Comparison of ENCODE assay signal across 8 cellular contexts in the genomic region with DNA sequence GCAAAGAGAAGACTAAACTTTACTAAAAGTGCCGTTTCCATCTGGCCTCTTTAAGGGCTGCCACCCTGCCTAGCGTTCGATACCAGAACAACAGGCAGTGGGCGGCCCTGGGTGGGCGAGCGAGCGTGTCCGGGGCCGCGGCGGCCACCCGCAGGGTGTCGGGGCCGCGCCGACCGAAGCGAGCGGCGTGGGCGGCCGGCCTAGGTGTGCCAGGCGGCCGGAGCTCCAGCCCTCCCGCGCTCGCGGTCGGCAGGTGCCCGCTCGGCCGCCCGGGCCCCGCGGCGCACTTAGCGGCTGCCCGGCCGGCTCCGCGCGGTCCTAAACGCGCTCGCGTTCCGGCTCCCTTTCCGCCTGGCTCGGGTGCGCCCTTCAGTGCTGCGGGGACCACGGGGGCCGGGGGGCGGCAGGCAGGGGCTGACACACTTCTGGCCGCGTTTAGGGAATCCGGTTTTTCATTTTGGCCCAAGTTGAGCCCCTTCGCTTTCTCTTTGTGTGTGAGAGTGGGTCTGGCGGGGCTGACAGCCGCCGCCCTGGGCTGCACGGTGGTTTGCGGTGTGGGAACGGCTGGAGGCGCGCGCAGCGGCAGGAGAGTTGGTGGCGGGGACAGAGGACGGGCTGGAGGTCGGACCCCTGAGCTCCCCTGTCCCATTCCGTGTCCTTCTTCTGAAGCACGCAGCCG. TPM values are rescaled to one million over a fixed set of nuclear protein-coding genes. Genes with fewer than 3 reads are reported as not detected.
DNase-seq lines count a peak whose midpoint lies in the region; ATAC-seq, FAIRE-seq and TF ChIP-seq lines count a peak whose summit lies in the region.

No MANE protein-coding gene starts in this region.

- H3K4me1 Mint-ChIP-seq in MCF 10A (ENCODE audit: insufficient read depth, unreplicated experiment) = no peaks in the 10 kb centered on the region

- peaks cover 22% of the 10 kb centered on the region for H3K27me3 Mint-ChIP-seq in MCF 10A (ENCODE audit: insufficient read depth, unreplicated experiment)

- DNase-seq in Ammon's horn (ENCODE audit: low spot score) = peak; percentile 54
- peak; percentile 48 for DNase-seq in GM18507 (ENCODE audit: extremely low spot score, insufficient read length, low read depth)
- DNase-seq in SJSA1 (ENCODE audit: low read depth in 1 of 2, low spot score in 2 of 2) = peak in 1 of 2 experiments; percentile 28
- DNase-seq in MCF 10A (ENCODE audit: unreplicated experiment) = peak; percentile 38
- DNase-seq in kidney = peak; percentile 75
- peak; percentile 46 for DNase-seq in stimulated activated CD4-positive, alpha-beta T cell treated with anti-CD3 and anti-CD28 coated beads, Interleukin-4, amount 100 ng/mL, for 1 hour
- no peak for DNase-seq in NCI-H1694 (lab: John Stamatoyannopoulos, UW)

- peak overlapping the region; percentile 76 for H3K4me3 Mint-ChIP-seq in MCF 10A (ENCODE audit: unreplicated experiment)

- peaks cover 28% of the 10 kb centered on the region for H3K27me3 ChIP-seq in SJSA1 (replicated peaks)

- no peaks in the 10 kb centered on the region for H3K9me3 ChIP-seq in SJSA1 (replicated peaks)
- no peaks in the 10 kb centered on the region for H3K9me3 ChIP-seq in kidney (ENCODE audit: control insufficient read depth in 1 of 2, low read length in 2 of 2)

- no peaks in the 10 kb centered on the region for H3K36me3 Mint-ChIP-seq in MCF 10A (ENCODE audit: insufficient read depth, unreplicated experiment)

- no peak overlapping the region for H3K27ac Mint-ChIP-seq in MCF 10A (ENCODE audit: low read depth, unreplicated experiment)

- peaks cover 28% of the 10 kb centered on the region for H3K4me1 ChIP-seq in SJSA1 (replicated peaks)
- peaks cover 4 to 7% of the 10 kb centered on the region in 2 donors for H3K4me1 ChIP-seq in kidney (ENCODE audit: control insufficient read depth in 1 of 2, insufficient read depth in 1 of 2, low read depth in 1 of 2, low read length in 2 of 2)

- no TSS peak for BruUV-seq in MCF 10A (replicated peaks; lab: Mats Ljungman, UMichigan)

- H3K27ac ChIP-seq in SJSA1 (no peak overlapping the region), kidney (ENCODE audit: low read depth in 2 of 2, low read length in 2 of 2) (peak overlapping the region; percentile 87 to 93)

- H3K4me3 ChIP-seq in SJSA1 = peak overlapping the region; percentile 42
- H3K4me3 ChIP-seq in kidney (ENCODE audit: low read length in 2 of 2) = peak overlapping the region; percentile 47 to 83

- H3K36me3 ChIP-seq in SJSA1 (no peaks in the 10 kb centered on the region), kidney (ENCODE audit: control insufficient read depth in 1 of 2, insufficient read depth in 2 of 2, low read length in 2 of 2) (no peaks in the 10 kb centered on the region)

- POLR2A ChIA-PET in MCF 10A (lab: Yijun Ruan, JAX) = interaction anchor here (1.0 to 2.4 kb wide), 3 partner anchors 9 to 35 kb away, joined by 3 to 6 read pairs (median 5); no protein-coding TSS in a partner anchor

- H3K9ac ChIP-seq in kidney (ENCODE audit: low read length in 2 of 2) = peak overlapping the region; percentile 75 to 97

- CTCF ChIA-PET in MCF 10A (lab: Yijun Ruan, JAX) = interaction anchor here (0.6 to 1.2 kb wide), 4 partner anchors 35 to 784 kb away, joined by 3 to 7 read pairs (median 4); no protein-coding TSS in a partner anchor

- peak; percentile 5 for FAIRE-seq in GM18507 (lab: Jason Lieb, UNC)
- FAIRE-seq in kidney (lab: Jason Lieb, UNC) = no peak

- H3K9me3 Mint-ChIP-seq in MCF 10A (ENCODE audit: unreplicated experiment) = no peaks in the 10 kb centered on the region

- peak; percentile 30 for ATAC-seq in HG03196 (IDR thresholded peaks at IDR 0.05; ENCODE audit: unreplicated experiment)

- intact Hi-C loops in MCF 10A (cut with micrococcal nuclease) = no loop called here
- intact Hi-C loops in kidney (cut with DNase I) = no loop called here

- TF ChIP-seq CTCF in MCF 10A (IDR thresholded peaks at IDR 0.05; ENCODE audit: unreplicated experiment) (no peak), kidney (IDR thresholded peaks at IDR 0.05; ENCODE audit: borderline replicate concordance, extremely low read depth, insufficient read depth) (no peak)

RNA-seq across cellular contexts. Expression of gene FGF9, which starts 2.9 kb away (rescaled TPM):
- total RNA-seq in SJSA1 (2014; rRNA removed; shearing (Covaris generic)) = 0.26 TPM in 1 of 2 replicates, not detected in the other
- total RNA-seq in MCF 10A (2022) = 0.35 TPM in 1 of 2 replicates, not detected in the other
- total RNA-seq in kidney = 8.6 TPM
- 8.5 TPM for polyA plus RNA-seq in kidney (ENCODE audit: insufficient read depth, low read depth, low replicate concordance)
